Comparison of ENCODE assay signal across 35 cellular contexts in genomic region chr10:19158870-19159269, GRCh38.
A peak's percentile ranks its signal among the peaks of the same experiment; 100 is the strongest.
DNase-seq lines count a peak whose midpoint lies in the region; ATAC-seq, FAIRE-seq and TF ChIP-seq lines count a peak whose summit lies in the region.
"Had no signal": no experiment of that assay in that cellular context is flagged by ENCODE, and none has a peak within 500 bp of the region (broad histone marks: within the 10 kb centered on the region; RNA-seq: fewer than 3 reads in every experiment).

No MANE protein-coding gene starts in this region.

- ATAC-seq in left colon, result peak; percentile 89
- peak; percentile 89 for ATAC-seq in mucosa of descending colon
- ATAC-seq in GM21786 (IDR thresholded peaks at IDR 0.05; ENCODE audit: unreplicated experiment), result no peak
- ATAC-seq: A549; CD8-positive, alpha-beta T cell had no signal

- H3K4me2 ChIP-seq in GM23248 (ENCODE audit: unreplicated experiment), result no peak overlapping the region
- H3K4me2 ChIP-seq: A549; BLaER1; BLaER1 treated with 17β-estradiol and CSF1 and Interleukin-3, amounts not matched to agents 10 nM and 100 nM had no signal

- H3K9ac ChIP-seq in GM23248, result no peak overlapping the region
- H3K9ac ChIP-seq: BLaER1; BLaER1 treated with 17β-estradiol and CSF1 and Interleukin-3, amounts not matched to agents 10 nM and 100 nM had no signal

- no peaks in the 10 kb centered on the region for H3K36me3 ChIP-seq in mucosa of descending colon (ENCODE audit: low read depth)
- peaks cover 0 to 7% of the 10 kb centered on the region in 2 donors for H3K36me3 ChIP-seq in small intestine (ENCODE audit: control insufficient read depth in 2 of 2, insufficient read depth in 2 of 2, low read length in 2 of 2)
- no peaks in the 10 kb centered on the region for H3K36me3 ChIP-seq in GM23248 (ENCODE audit: low read depth)
- H3K36me3 ChIP-seq: BE2C; BLaER1; BLaER1 treated with 17β-estradiol and CSF1 and Interleukin-3, amounts not matched to agents 10 nM and 100 nM had no signal

- no peaks in the 10 kb centered on the region for H4K20me1 ChIP-seq in GM23248 (ENCODE audit: insufficient read depth)
- H4K20me1 ChIP-seq: BLaER1; BLaER1 treated with 17β-estradiol and CSF1 and Interleukin-3, amounts not matched to agents 10 nM and 100 nM had no signal

- H3K79me2 ChIP-seq in GM23248 (ENCODE audit: insufficient read depth), result no peaks in the 10 kb centered on the region

- peaks cover 5% of the 10 kb centered on the region for H3K4me1 ChIP-seq in mucosa of descending colon (ENCODE audit: low read depth)
- no peaks in the 10 kb centered on the region for H3K4me1 ChIP-seq in small intestine (ENCODE audit: control insufficient read depth in 2 of 2, insufficient read depth in 1 of 2, low read depth in 1 of 2, low read length in 1 of 2)
- H3K4me1 ChIP-seq in GM23248 (ENCODE audit: insufficient read depth), result no peaks in the 10 kb centered on the region
- H3K4me1 ChIP-seq: A549; BE2C; BLaER1; BLaER1 treated with 17β-estradiol and CSF1 and Interleukin-3, amounts not matched to agents 10 nM and 100 nM; Caco-2 had no signal

- H3K27ac ChIP-seq in small intestine (ENCODE audit: low read depth in 1 of 2, low read length in 1 of 2), result no peak overlapping the region
- no peak overlapping the region for H3K27ac ChIP-seq in GM23248
- H3K27ac ChIP-seq: 22Rv1; A549; BLaER1; BLaER1 treated with 17β-estradiol and CSF1 and Interleukin-3, amounts not matched to agents 10 nM and 100 nM; C4-2B had no signal

- H3K9me3 ChIP-seq in mucosa of descending colon (no peaks in the 10 kb centered on the region), small intestine (ENCODE audit: control insufficient read depth, low read depth) (no peaks in the 10 kb centered on the region), GM23248 (ENCODE audit: low read depth) (no peaks in the 10 kb centered on the region)
- H3K9me3 ChIP-seq: A549; BE2C; BLaER1; BLaER1 treated with 17β-estradiol and CSF1 and Interleukin-3, amounts not matched to agents 10 nM and 100 nM; Caco-2 had no signal

- peak; percentile 32 for DNase-seq in HT-29 (ENCODE audit: low spot score)
- DNase-seq in left colon, result no peak
- DNase-seq in mucosa of descending colon, result no peak
- DNase-seq in small intestine, result peak; percentile 6
- DNase-seq in activated T-cell treated with anti-CD3 and anti-CD28 coated beads, Interleukin-2, amount 50 U/mL, for 1 hour, result no peak
- DNase-seq in GM23248, result no peak
- no peak for DNase-seq in NCI-H2107 treated with DMSO at 0.1 percent for 48 hours (lab: John Stamatoyannopoulos, UW; ENCODE audit: unreplicated experiment)
- DNase-seq: 8988T; ACHN; AML-193; BE2C; C1 segment of cervical spinal cord; Caco-2; Calu3; CD4-positive, alpha-beta memory T cell; CD4-positive, alpha-beta T cell; CD4-positive, CD25-positive, alpha-beta regulatory T cell; CD8-positive, alpha-beta memory T cell; CD8-positive, alpha-beta T cell; COR-L47; DMS 273 treated with DMSO at 0.1 percent for 48 hours; DMS153; DMS53; DMS79; DMS79 treated with DMSO at 0.1 percent for 48 hours; DND-41; EL had no signal

- in situ Hi-C loops in GM23248 (cut with MboI), result no loop called here

- no peak for TF ChIP-seq CTCF in mucosa of descending colon (IDR thresholded peaks at IDR 0.05)

- no peak for FAIRE-seq in small intestine (lab: Jason Lieb, UNC)
- FAIRE-seq: A204.1, A549, D721Med had no signal

- 19 to 60% (median 34%) methylated on average over 3 of the region's 3 CpGs for WGBS in small intestine, 3 donors
- 22 to 27% methylated on average over 3 of the region's 3 CpGs for WGBS in GM23248 (ENCODE audit: low coverage in 1 of 2, low lambda C conversion rate in 2 of 2, missing lambda C conversion rate in 2 of 2), 2 experiments

- no peak overlapping the region for H3K4me3 ChIP-seq in mucosa of descending colon
- no peak overlapping the region for H3K4me3 ChIP-seq in small intestine (ENCODE audit: low read depth in 1 of 2, low read length in 2 of 2)
- H3K4me3 ChIP-seq in GM23248, result no peak overlapping the region
- H3K4me3 ChIP-seq: A549; BLaER1; BLaER1 treated with 17β-estradiol and CSF1 and Interleukin-3, amounts not matched to agents 10 nM and 100 nM had no signal

- H3K9me2 ChIP-seq in GM23248 (ENCODE audit: insufficient read depth), result no peaks in the 10 kb centered on the region

- no peak overlapping the region for H2AFZ ChIP-seq in GM23248

- intact Hi-C loops in left colon (cut with DNase I, micrococcal nuclease) (no loop called here), mucosa of descending colon (cut with DNase I, micrococcal nuclease) (no loop called here)

- H3F3A ChIP-seq in GM23248 (ENCODE audit: insufficient read depth), result no peaks in the 10 kb centered on the region

- no peaks in the 10 kb centered on the region for H3K27me3 ChIP-seq in small intestine (ENCODE audit: control insufficient read depth in 2 of 2, insufficient read depth in 2 of 2, low read length in 2 of 2)
- H3K27me3 ChIP-seq in GM23248 (replicated peaks; ENCODE audit: insufficient read depth), result no peaks in the 10 kb centered on the region
- H3K27me3 ChIP-seq: BE2C; BLaER1; BLaER1 treated with 17β-estradiol and CSF1 and Interleukin-3, amounts not matched to agents 10 nM and 100 nM had no signal

Comparison
In these comparisons a context has a peak if more than half of its experiments do, and no peak if none do; other contexts are left out.
1. DNase-seq: peak in HT-29 (single experiment) and small intestine (single experiment); none in left colon (0 of 2), mucosa of descending colon (0 of 3), activated T-cell treated with anti-CD3 and anti-CD28 coated beads, Interleukin-2, amount 50 U/mL, for 1 hour (single experiment), GM23248 (single experiment) and NCI-H2107 treated with DMSO at 0.1 percent for 48 hours (single experiment).